In genomic region chr1:203663294-203663693, GRCh38 we compare ENCODE assay signal across 9 cellular contexts. TPM values are rescaled to one million over a fixed set of nuclear protein-coding genes. Genes with fewer than 3 reads are reported as not detected.
DNase-seq lines count a peak whose midpoint lies in the region; ATAC-seq, FAIRE-seq and TF ChIP-seq lines count a peak whose summit lies in the region.
"Had no signal": no experiment of that assay in that cellular context is flagged by ENCODE, and none has a peak within 500 bp of the region (broad histone marks: within the 10 kb centered on the region; RNA-seq: fewer than 3 reads in every experiment).

No MANE protein-coding gene starts in this region.

- CTCF ChIA-PET in Calu3 (lab: Charles Lee) = interaction anchor here (0.6 to 0.7 kb wide), 2 partner anchors 9 to 35 kb away, joined by 3 read pairs; no protein-coding TSS in a partner anchor

- no peak overlapping the region for H3K27ac Mint-ChIP-seq in Calu3 (ENCODE audit: unreplicated experiment)

- peak; percentile 99 for ATAC-seq in RWPE2 (ENCODE audit: low read depth)
- ATAC-seq in HG02798 (IDR thresholded peaks at IDR 0.05; ENCODE audit: poor library complexity, unreplicated experiment) = no peak
- ATAC-seq in GM21423 (IDR thresholded peaks at IDR 0.05; ENCODE audit: unreplicated experiment) = no peak

- FAIRE-seq in H54 (lab: Jason Lieb, UNC) = peak; percentile 48

- no peaks in the 10 kb centered on the region for H3K9me3 Mint-ChIP-seq in Calu3 (ENCODE audit: low read depth, unreplicated experiment)

- no peaks in the 10 kb centered on the region for H3K27me3 ChIP-seq in RWPE2 (ENCODE audit: insufficient read depth, poor library complexity, severe bottlenecking)

- H3K27ac ChIP-seq in RWPE2 (ENCODE audit: poor library complexity, severe bottlenecking) (peak overlapping the region; percentile 90), skin epidermis (peak overlapping the region in 14 of 21 experiments; percentile 11 to 77 (median 50))

- no peaks in the 10 kb centered on the region for H3K9me3 ChIP-seq in RWPE2 (ENCODE audit: severe bottlenecking)

- H3K27me3 Mint-ChIP-seq in Calu3 (ENCODE audit: unreplicated experiment) = peaks cover 15% of the 10 kb centered on the region

- TF ChIP-seq CTCF in RWPE2 (IDR thresholded peaks at IDR 0.05; ENCODE audit: poor library complexity, severe bottlenecking) (peak; percentile 20), fibroblast of mammary gland (conservative IDR thresholded peaks at IDR 0.05; ENCODE audit: control insufficient read depth, insufficient read depth, low read depth, low read length) (peak; percentile 6), Calu3 (IDR thresholded peaks at IDR 0.05; ENCODE audit: unreplicated experiment) (no peak)

- DNase-seq in H54 (ENCODE audit: insufficient read length, low spot score) = peak; percentile 74
- peak; percentile 73 for DNase-seq in RWPE2 (ENCODE audit: low spot score)
- DNase-seq in fibroblast of mammary gland (ENCODE audit: low read depth) = peak; percentile 98
- DNase-seq in Calu3 = no peak
- no peak for DNase-seq in Ammon's horn (ENCODE audit: low spot score)
- DNase-seq: OCI-M1 had no signal

- peaks cover 24% of the 10 kb centered on the region for H3K4me1 Mint-ChIP-seq in Calu3 (ENCODE audit: low read depth, unreplicated experiment)

- peaks cover 20% of the 10 kb centered on the region for H3K4me1 ChIP-seq in RWPE2 (ENCODE audit: insufficient read depth, poor library complexity, severe bottlenecking)

- no peaks in the 10 kb centered on the region for H3K36me3 Mint-ChIP-seq in Calu3 (ENCODE audit: insufficient read depth, unreplicated experiment)

- H3K36me3 ChIP-seq in RWPE2 (ENCODE audit: low read depth) = no peaks in the 10 kb centered on the region

- no peak overlapping the region for H3K4me3 Mint-ChIP-seq in Calu3 (ENCODE audit: low read depth, unreplicated experiment)

- H3K4me3 ChIP-seq in RWPE2 (ENCODE audit: severe bottlenecking) (no peak overlapping the region), fibroblast of mammary gland (ENCODE audit: control insufficient read depth, low read depth, low read length) (no peak overlapping the region), skin epidermis (no peak overlapping the region)

- no peak for TF ChIP-seq POLR2A in H54 (IDR thresholded peaks at IDR 0.05; ENCODE audit: low read depth, low read length)

- no TSS peak for BruUV-seq in Calu3 (replicated peaks; lab: Mats Ljungman, UMichigan)

- intact Hi-C loops in Calu3 (cut with micrococcal nuclease; ENCODE audit: unreplicated experiment) = no loop called here

RNA-seq across cellular contexts. Expression of gene ATP2B4, which starts 36.7 kb away (rescaled TPM):
- total RNA-seq in Calu3 (2022) = 1.9 and 3.9 TPM in 2 replicates

Comparison
In these comparisons a context has a peak if more than half of its experiments do, and no peak if none do; other contexts are left out.
1. DNase-seq: peak in H54 (single experiment), RWPE2 (single experiment) and fibroblast of mammary gland (single experiment); none in Calu3 (single experiment) and Ammon's horn (single experiment).